Comparison of ENCODE assay signal across 34 cellular contexts in the genomic region with DNA sequence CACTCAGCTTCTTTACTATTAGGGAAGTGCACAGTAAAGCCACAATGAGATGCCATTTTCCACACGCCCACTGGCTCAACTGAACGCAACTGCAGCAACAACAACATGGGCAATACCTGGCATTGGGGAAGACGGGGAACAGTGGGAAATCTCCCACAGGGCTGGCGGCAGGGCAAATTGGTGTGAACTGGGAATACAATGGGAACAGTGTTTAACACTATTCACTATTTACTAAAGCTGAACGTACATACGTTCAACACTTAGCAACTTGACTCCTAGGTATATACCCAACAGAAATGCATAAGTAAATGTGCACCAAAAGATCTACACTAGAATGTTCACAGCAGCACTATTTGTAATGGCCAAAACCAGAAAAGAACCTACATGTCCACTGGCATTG.
"Had no signal": no experiment of that assay in that cellular context is flagged by ENCODE, and none has a peak within 500 bp of the region (broad histone marks: within the 10 kb centered on the region; RNA-seq: fewer than 3 reads in every experiment).

No MANE protein-coding gene starts in this region.

- ATAC-seq: activated CD8-positive, alpha-beta T cell treated with anti-CD3 and anti-CD28 coated beads for 36 hours; activated naive CD4-positive, alpha-beta T cell treated with anti-CD3 and anti-CD28 coated beads, Interleukin-2, amount 50 U/mL, for 72 hours; activated T-cell treated with anti-CD3 and anti-CD28 coated beads, Interleukin-2, amount 50 U/mL, for 4 hours; activated T-cell treated with anti-CD3 and anti-CD28 coated beads, Interleukin-2, amount 50 U/mL, for 72 hours; activated T-helper 17 cell treated with anti-CD3 and anti-CD28 coated beads, Interleukin-2, amount 50 U/mL, for 72 hours; body of pancreas had no signal

- H3K4me1 ChIP-seq: adrenal gland had no signal

- H3K27me3 ChIP-seq: adrenal gland, body of pancreas, cardiac muscle cell had no signal

- DNase-seq: activated B cell treated with CpG ODN at 0.5 μM for 24 hours; activated CD4-positive, alpha-beta memory T cell treated with anti-CD3 and anti-CD28 coated beads for 36 hours; activated CD4-positive, alpha-beta T cell treated with anti-CD3 and anti-CD28 coated beads for 4 hours; activated CD4-positive, alpha-beta T cell treated with anti-CD3 and anti-CD28 coated beads, Interleukin-2, amount 10 ng/mL, durations not matched to agents 24 days and 14 days; activated CD4-positive, alpha-beta T cell treated with anti-CD3 and anti-CD28 coated beads, Interleukin-2, amount 50 U/mL, for 1 hour; activated CD4-positive, alpha-beta T cell treated with anti-CD3 and anti-CD28 coated beads, Interleukin-2, amount 50 U/mL, for 4 hours; activated CD4-positive, CD25-positive, alpha-beta regulatory T cell treated with anti-CD3 and anti-CD28 coated beads, Interleukin-2, amount 50 U/mL, for 72 hours; activated CD8-positive, alpha-beta memory T cell treated with anti-CD3 and anti-CD28 coated beads, Interleukin-2, amount 50 U/mL, for 4 hours; activated CD8-positive, alpha-beta T cell treated with anti-CD3 and anti-CD28 coated beads for 36 hours; activated effector memory CD4-positive, alpha-beta T cell treated with anti-CD3 and anti-CD28 coated beads, Interleukin-2, amount 50 U/mL, for 16 hours; activated gamma-delta T cell treated with Interleukin-2 at 50 U/mL for 16 hours; activated naive CD4-positive, alpha-beta T cell; activated naive CD4-positive, alpha-beta T cell treated with anti-CD3 and anti-CD28 coated beads for 36 hours; activated naive CD4-positive, alpha-beta T cell treated with anti-CD3 and anti-CD28 coated beads, Interleukin-2, amount 50 U/mL, for 16 hours; activated naive CD8-positive, alpha-beta T cell treated with anti-CD3 and anti-CD28 coated beads for 36 hours; activated T-cell treated with anti-CD3 and anti-CD28 coated beads for 4 hours; activated T-cell treated with anti-CD3 and anti-CD28 coated beads, Interleukin-2, amount 50 U/mL, for 1 hour; activated T-cell treated with anti-CD3 and anti-CD28 coated beads, Interleukin-2, amount 50 U/mL, for 4 hours; activated T-cell treated with anti-CD3 and anti-CD28 coated beads, Interleukin-2, amount 50 U/mL, for 72 hours; adrenal gland; amniotic stem cell; aorta; body of pancreas; caudate nucleus; cerebellar nuclear complex; T-helper 2 cell; T-helper 9 cell had no signal

- FAIRE-seq: astrocyte, bronchial epithelial cell, TTC549 had no signal

- H3K9me3 ChIP-seq: adrenal gland, body of pancreas had no signal

- H3K4me3 ChIP-seq: adrenal gland, body of pancreas, cardiac muscle cell had no signal

- H3K27ac ChIP-seq: adrenal gland, body of pancreas, cardiac muscle cell, VCaP had no signal
